In genomic region chr1:119909890-119910596, GRCh38 we compare ENCODE assay signal across 26 cellular contexts. TPM values are rescaled to one million over a fixed set of nuclear protein-coding genes. Genes with fewer than 3 reads are reported as not detected.
"Had no signal": no experiment of that assay in that cellular context is flagged by ENCODE, and none has a peak within 500 bp of the region (broad histone marks: within the 10 kb centered on the region; RNA-seq: fewer than 3 reads in every experiment).

No MANE protein-coding gene starts in this region.

- DNase-seq: activated CD4-positive, alpha-beta T cell treated with anti-CD3 and anti-CD28 coated beads, Interleukin-2, amount 10 ng/mL, durations not matched to agents 7 days and 5 days; activated CD8-positive, alpha-beta memory T cell treated with anti-CD3 and anti-CD28 coated beads, Interleukin-2, amount 50 U/mL, for 48 hours; activated naive CD4-positive, alpha-beta T cell; activated T-cell treated with anti-CD3 and anti-CD28 coated beads, Interleukin-2, amount 50 U/mL, for 4 hours; amniotic stem cell; cerebellar nuclear complex; heart left ventricle; left colon; mucosa of descending colon; retina; stimulated activated CD4-positive, alpha-beta T cell treated with anti-CD3 and anti-CD28 coated beads, Interleukin-2, amount 100 ng/mL, for 48 hours; stimulated activated CD8-positive, alpha-beta memory T cell treated with anti-CD3 and anti-CD28 coated beads, Interleukin-4, amount 100 ng/mL, for 48 hours; stimulated activated naive CD4-positive, alpha-beta T cell; T-helper 17 cell; testis had no signal

- H3K9me3 ChIP-seq: testis had no signal

- H3K36me3 ChIP-seq: vagina had no signal

- ATAC-seq: activated T-cell treated with anti-CD3 and anti-CD28 coated beads, Interleukin-2, amount 50 U/mL, for 4 hours; heart left ventricle; left colon; mucosa of descending colon; T-helper 17 cell had no signal

- H3K4me3 Mint-ChIP-seq: activated CD4-positive, alpha-beta T cell treated with anti-CD3 and anti-CD28 coated beads, Interleukin-2, amount 10 ng/mL, durations not matched to agents 7 days and 5 days; activated naive CD8-positive, alpha-beta T cell; activated T-cell treated with anti-CD3 and anti-CD28 coated beads, Interleukin-2, amount 50 U/mL, for 4 hours; memory B cell; T-helper 17 cell; type B pancreatic cell had no signal

- H3K27me3 Mint-ChIP-seq: memory B cell, T-helper 17 cell, type B pancreatic cell had no signal

- H3K27me3 ChIP-seq: heart left ventricle, testis, vagina had no signal

- H3K9me3 Mint-ChIP-seq: type B pancreatic cell had no signal

- H3K27ac Mint-ChIP-seq: activated CD4-positive, alpha-beta T cell treated with anti-CD3 and anti-CD28 coated beads, Interleukin-2, amount 10 ng/mL, durations not matched to agents 7 days and 5 days; activated naive CD8-positive, alpha-beta T cell; activated T-helper 2 cell treated with anti-CD3 and anti-CD28 coated beads, Interferon-gamma antibody, Interleukin-2, Interleukin-4, amounts not matched to agents 10 μg/mL and 5 μg/mL and 100 μg/mL, durations not matched to agents 14 hours and 24 hours and 36 hours; memory B cell; T-helper 17 cell; type B pancreatic cell had no signal

- H3K4me1 ChIP-seq: heart left ventricle, testis, vagina had no signal

- H3K4me3 ChIP-seq: coronary artery, heart left ventricle, mucosa of descending colon, testis, vagina had no signal

- H3K27ac ChIP-seq: coronary artery, epithelial cell of prostate, heart left ventricle, testis, vagina had no signal

RNA-seq across cellular contexts. Expression of gene ADAM30, which starts 13.7 kb away (rescaled TPM):
- total RNA-seq: activated CD4-positive, alpha-beta T cell treated with anti-CD3 and anti-CD28 coated beads, Interleukin-2, amount 10 ng/mL, durations not matched to agents 7 days and 5 days; activated T-cell treated with anti-CD3 and anti-CD28 coated beads, Interleukin-2, amount 50 U/mL, for 4 hours; activated T-helper 2 cell treated with anti-CD3 and anti-CD28 coated beads, Interferon-gamma antibody, Interleukin-2, Interleukin-4, amounts not matched to agents 10 μg/mL and 5 μg/mL and 100 μg/mL, durations not matched to agents 14 hours and 24 hours and 36 hours; heart left ventricle; left colon; lower leg skin; mucosa of descending colon; osteoblast; posterior vena cava; T-helper 17 cell; vagina had no signal
- polyA plus RNA-seq: heart left ventricle, keratinocyte had no signal
